8 cellular contexts compared by ENCODE assay signal in the genomic region with DNA sequence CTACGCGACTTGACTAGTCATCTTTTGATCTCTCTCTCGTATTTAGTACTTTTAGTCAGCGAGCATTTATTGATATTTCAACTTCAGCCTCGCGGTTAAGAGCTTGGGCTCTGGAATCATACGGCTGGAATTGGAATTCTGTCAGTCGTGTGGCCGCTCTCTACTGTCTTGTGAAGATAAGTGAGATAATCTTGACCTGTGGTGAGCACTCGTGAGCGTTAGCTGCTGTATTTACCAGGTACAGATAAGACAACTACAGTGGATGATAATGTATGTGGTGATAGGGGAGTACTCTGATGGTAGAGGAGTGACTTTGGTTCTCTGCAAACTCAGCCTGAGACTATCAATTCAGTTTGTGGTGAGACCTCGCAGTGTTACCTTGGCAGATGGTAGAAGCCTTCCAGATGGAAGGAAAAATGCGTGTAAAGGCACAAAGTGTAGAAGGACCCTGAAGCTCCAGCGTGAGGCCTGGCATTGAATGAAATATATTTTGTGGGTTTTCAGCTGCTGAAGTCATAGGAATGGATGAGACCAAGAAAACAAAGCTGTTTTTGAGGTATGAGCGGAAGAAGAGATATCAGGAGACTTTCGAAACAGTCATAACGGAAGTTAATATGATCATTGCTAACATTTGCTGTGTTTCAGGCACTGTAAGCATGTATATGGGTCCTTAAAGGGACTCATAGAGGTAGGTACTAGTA. TPM values are rescaled to one million over a fixed set of nuclear protein-coding genes. Genes with fewer than 3 reads are reported as not detected.
DNase-seq lines count a peak whose midpoint lies in the region; ATAC-seq, FAIRE-seq and TF ChIP-seq lines count a peak whose summit lies in the region.

No MANE protein-coding gene starts in this region.

- H3K27me3 ChIP-seq in dorsolateral prefrontal cortex = no peaks in the 10 kb centered on the region
- no peaks in the 10 kb centered on the region for H3K27me3 ChIP-seq in pancreas

- no peaks in the 10 kb centered on the region for H3K9me3 ChIP-seq in pancreas

- WGBS in pancreas, 2 donors = 4 to 6% methylated on average over 17 of the region's 17 CpGs

- peaks cover 0 to 5% (median 3%) of the 10 kb centered on the region in 3 donors for H3K36me3 ChIP-seq in pancreas

- DNase-seq in AML-193 (lab: John Stamatoyannopoulos, UW) = peak; percentile 9 to 15
- peak in 1 of 10 donors; percentile 14 for DNase-seq in dorsolateral prefrontal cortex
- no peak for DNase-seq in pancreas
- no peak for DNase-seq in NCI-H345 treated with DMSO at 0.1 percent for 48 hours (lab: John Stamatoyannopoulos, UW; ENCODE audit: unreplicated experiment)
- no peak for DNase-seq in epidermal melanocyte (ENCODE audit: insufficient read length, low spot score)

- ATAC-seq in GM18867 (IDR thresholded peaks at IDR 0.05; ENCODE audit: unreplicated experiment) (peak; percentile 26), HG03135 (IDR thresholded peaks at IDR 0.05; ENCODE audit: unreplicated experiment) (peak; percentile 19), SK-N-SH treated with all-trans-retinoic acid at 6 μM for 48 hours (peak; percentile 4), pancreas (peak in 1 of 4 donors; percentile 0)

- H3K27ac ChIP-seq in dorsolateral prefrontal cortex = peak overlapping the region; percentile 73 to 99 (median 94)
- peak overlapping the region; percentile 51 to 95 (median 89) for H3K27ac ChIP-seq in pancreas

- H3K4me1 ChIP-seq in pancreas = peaks cover 6 to 27% (median 20%) of the 10 kb centered on the region in 3 donors

- H3K4me3 ChIP-seq in dorsolateral prefrontal cortex (peak overlapping the region; percentile 65 to 98 (median 89)), pancreas (peak overlapping the region; percentile 49 to 75 (median 63))

- FAIRE-seq in pancreas (lab: Jason Lieb, UNC) = no peak

- intact Hi-C loops in dorsolateral prefrontal cortex (cut with DNase I) (loop anchor here (2.0 to 5.0 kb wide), 7 partner anchors 101 to 441 kb away; a partner anchor contains a TSS), pancreas (cut with DNase I) (no loop called here)

- TF ChIP-seq CTCF in dorsolateral prefrontal cortex (IDR thresholded peaks at IDR 0.05 in 54 of 56, conservative IDR thresholded peaks at IDR 0.05 in 2 of 56; ENCODE audit: low read depth in 1 of 56, partially characterized antibody in 56 of 56) (no peak), pancreas (IDR thresholded peaks at IDR 0.05) (no peak)

TF ChIP-seq in SK-N-SH treated with all-trans-retinoic acid at 6 μM for 48 hours, 23 proteins besides CTCF, POLR2A, EP300 and RAD21:
- TF ChIP-seq, protein P1, sequence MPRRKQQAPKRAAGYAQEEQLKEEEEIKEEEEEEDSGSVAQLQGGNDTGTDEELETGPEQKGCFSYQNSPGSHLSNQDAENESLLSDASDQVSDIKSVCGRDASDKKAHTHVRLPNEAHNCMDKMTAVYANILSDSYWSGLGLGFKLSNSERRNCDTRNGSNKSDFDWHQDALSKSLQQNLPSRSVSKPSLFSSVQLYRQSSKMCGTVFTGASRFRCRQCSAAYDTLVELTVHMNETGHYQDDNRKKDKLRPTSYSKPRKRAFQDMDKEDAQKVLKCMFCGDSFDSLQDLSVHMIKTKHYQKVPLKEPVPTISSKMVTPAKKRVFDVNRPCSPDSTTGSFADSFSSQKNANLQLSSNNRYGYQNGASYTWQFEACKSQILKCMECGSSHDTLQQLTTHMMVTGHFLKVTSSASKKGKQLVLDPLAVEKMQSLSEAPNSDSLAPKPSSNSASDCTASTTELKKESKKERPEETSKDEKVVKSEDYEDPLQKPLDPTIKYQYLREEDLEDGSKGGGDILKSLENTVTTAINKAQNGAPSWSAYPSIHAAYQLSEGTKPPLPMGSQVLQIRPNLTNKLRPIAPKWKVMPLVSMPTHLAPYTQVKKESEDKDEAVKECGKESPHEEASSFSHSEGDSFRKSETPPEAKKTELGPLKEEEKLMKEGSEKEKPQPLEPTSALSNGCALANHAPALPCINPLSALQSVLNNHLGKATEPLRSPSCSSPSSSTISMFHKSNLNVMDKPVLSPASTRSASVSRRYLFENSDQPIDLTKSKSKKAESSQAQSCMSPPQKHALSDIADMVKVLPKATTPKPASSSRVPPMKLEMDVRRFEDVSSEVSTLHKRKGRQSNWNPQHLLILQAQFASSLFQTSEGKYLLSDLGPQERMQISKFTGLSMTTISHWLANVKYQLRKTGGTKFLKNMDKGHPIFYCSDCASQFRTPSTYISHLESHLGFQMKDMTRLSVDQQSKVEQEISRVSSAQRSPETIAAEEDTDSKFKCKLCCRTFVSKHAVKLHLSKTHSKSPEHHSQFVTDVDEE (CRISPR knock-in tag; IDR thresholded peaks at IDR 0.05) = no peak
- no peak for TF ChIP-seq ZFP30 (CRISPR knock-in tag; IDR thresholded peaks at IDR 0.05)
- TF ChIP-seq ZC3H10 (CRISPR knock-in tag; IDR thresholded peaks at IDR 0.05) = no peak
- TF ChIP-seq, protein P2, sequence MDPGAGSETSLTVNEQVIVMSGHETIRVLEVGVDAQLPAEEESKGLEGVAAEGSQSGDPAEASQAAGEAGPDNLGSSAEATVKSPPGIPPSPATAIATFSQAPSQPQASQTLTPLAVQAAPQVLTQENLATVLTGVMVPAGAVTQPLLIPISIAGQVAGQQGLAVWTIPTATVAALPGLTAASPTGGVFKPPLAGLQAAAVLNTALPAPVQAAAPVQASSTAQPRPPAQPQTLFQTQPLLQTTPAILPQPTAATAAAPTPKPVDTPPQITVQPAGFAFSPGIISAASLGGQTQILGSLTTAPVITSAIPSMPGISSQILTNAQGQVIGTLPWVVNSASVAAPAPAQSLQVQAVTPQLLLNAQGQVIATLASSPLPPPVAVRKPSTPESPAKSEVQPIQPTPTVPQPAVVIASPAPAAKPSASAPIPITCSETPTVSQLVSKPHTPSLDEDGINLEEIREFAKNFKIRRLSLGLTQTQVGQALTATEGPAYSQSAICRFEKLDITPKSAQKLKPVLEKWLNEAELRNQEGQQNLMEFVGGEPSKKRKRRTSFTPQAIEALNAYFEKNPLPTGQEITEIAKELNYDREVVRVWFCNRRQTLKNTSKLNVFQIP (CRISPR knock-in tag; IDR thresholded peaks at IDR 0.05; ENCODE audit: borderline replicate concordance, low read depth) = no peak
- TF ChIP-seq, protein P3, sequence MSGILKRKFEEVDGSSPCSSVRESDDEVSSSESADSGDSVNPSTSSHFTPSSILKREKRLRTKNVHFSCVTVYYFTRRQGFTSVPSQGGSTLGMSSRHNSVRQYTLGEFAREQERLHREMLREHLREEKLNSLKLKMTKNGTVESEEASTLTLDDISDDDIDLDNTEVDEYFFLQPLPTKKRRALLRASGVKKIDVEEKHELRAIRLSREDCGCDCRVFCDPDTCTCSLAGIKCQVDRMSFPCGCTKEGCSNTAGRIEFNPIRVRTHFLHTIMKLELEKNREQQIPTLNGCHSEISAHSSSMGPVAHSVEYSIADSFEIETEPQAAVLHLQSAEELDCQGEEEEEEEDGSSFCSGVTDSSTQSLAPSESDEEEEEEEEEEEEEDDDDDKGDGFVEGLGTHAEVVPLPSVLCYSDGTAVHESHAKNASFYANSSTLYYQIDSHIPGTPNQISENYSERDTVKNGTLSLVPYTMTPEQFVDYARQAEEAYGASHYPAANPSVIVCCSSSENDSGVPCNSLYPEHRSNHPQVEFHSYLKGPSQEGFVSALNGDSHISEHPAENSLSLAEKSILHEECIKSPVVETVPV (CRISPR knock-in tag; IDR thresholded peaks at IDR 0.05) = no peak
- TF ChIP-seq, protein P4, sequence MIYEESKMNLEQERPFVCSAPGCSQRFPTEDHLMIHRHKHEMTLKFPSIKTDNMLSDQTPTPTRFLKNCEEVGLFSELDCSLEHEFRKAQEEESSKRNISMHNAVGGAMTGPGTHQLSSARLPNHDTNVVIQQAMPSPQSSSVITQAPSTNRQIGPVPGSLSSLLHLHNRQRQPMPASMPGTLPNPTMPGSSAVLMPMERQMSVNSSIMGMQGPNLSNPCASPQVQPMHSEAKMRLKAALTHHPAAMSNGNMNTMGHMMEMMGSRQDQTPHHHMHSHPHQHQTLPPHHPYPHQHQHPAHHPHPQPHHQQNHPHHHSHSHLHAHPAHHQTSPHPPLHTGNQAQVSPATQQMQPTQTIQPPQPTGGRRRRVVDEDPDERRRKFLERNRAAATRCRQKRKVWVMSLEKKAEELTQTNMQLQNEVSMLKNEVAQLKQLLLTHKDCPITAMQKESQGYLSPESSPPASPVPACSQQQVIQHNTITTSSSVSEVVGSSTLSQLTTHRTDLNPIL (CRISPR knock-in tag; IDR thresholded peaks at IDR 0.05; ENCODE audit: low read depth) = no peak
- TF ChIP-seq CSDC2 (CRISPR knock-in tag; IDR thresholded peaks at IDR 0.05) = no peak
- no peak for TF ChIP-seq SNAI2 (CRISPR knock-in tag; IDR thresholded peaks at IDR 0.05)
- no peak for TF ChIP-seq ZNF565 (CRISPR knock-in tag; conservative IDR thresholded peaks at IDR 0.05; ENCODE audit: low read depth)
- TF ChIP-seq RARB (CRISPR knock-in tag; IDR thresholded peaks at IDR 0.05) = no peak
- TF ChIP-seq TCF4 (CRISPR knock-in tag; IDR thresholded peaks at IDR 0.05; ENCODE audit: borderline replicate concordance) = no peak
- no peak for TF ChIP-seq ZNF70 (CRISPR knock-in tag; IDR thresholded peaks at IDR 0.05)
- no peak for TF ChIP-seq GLIS3 (CRISPR knock-in tag; IDR thresholded peaks at IDR 0.05)
- no peak for TF ChIP-seq BACH2 (CRISPR knock-in tag; IDR thresholded peaks at IDR 0.05; ENCODE audit: borderline replicate concordance)
- TF ChIP-seq ZNF8 (CRISPR knock-in tag; IDR thresholded peaks at IDR 0.05) = no peak
- no peak for TF ChIP-seq ZFP3 (CRISPR knock-in tag; IDR thresholded peaks at IDR 0.05)

RNA-seq across cellular contexts. Expression of a gene that starts 0.7 kb away (rescaled TPM):
- total RNA-seq in dorsolateral prefrontal cortex (100 to 1,000 TPM in 62 of 120 experiments, 10 to 100 TPM in 58; 65.2 to 179 (median 100) TPM), pancreas (10 to 100 TPM; 34.4 to 68.6 (median 45.6) TPM)
- 10 to 100 TPM; 19.3 to 24.6 TPM for polyA plus RNA-seq in pancreas

RNA-seq across cellular contexts. Expression of a gene that starts 1.2 kb away (rescaled TPM):
- 10 to 100 TPM; 14.1 to 34.9 (median 20.7) TPM for total RNA-seq in dorsolateral prefrontal cortex
- total RNA-seq in pancreas = 1 to 10 TPM; 3.9 to 10.0 (median 5.2) TPM
- polyA plus RNA-seq in pancreas = 1 to 10 TPM; 1.4 to 2.3 TPM

Comparison
In these comparisons a context has a peak if more than half of its experiments do, and no peak if none do; other contexts are left out.
1. DNase-seq: peak in AML-193 (2 of 2); none in pancreas (0 of 6), NCI-H345 treated with DMSO at 0.1 percent for 48 hours (single experiment) and epidermal melanocyte (single experiment).
2. intact Hi-C loops: an anchor here in dorsolateral prefrontal cortex (2.0 to 5.0 kb wide); none called in pancreas.